Comparison of ENCODE assay signal across 35 cellular contexts in genomic region chr19:28430214-28430613, GRCh38.
"Had no signal": no experiment of that assay in that cellular context is flagged by ENCODE, and none has a peak within 500 bp of the region (broad histone marks: within the 10 kb centered on the region; RNA-seq: fewer than 3 reads in every experiment).

No MANE protein-coding gene starts in this region.

- H3K4me3 ChIP-seq: ascending aorta, cardiac muscle cell had no signal

- H3K27me3 ChIP-seq: ascending aorta, cardiac muscle cell had no signal

- ATAC-seq: activated CD4-positive, alpha-beta T cell treated with anti-CD3 and anti-CD28 coated beads for 36 hours; activated CD4-positive, CD25-positive, alpha-beta regulatory T cell treated with anti-CD3 and anti-CD28 coated beads, Interleukin-2, amount 50 U/mL, for 24 hours; activated CD8-positive, alpha-beta memory T cell treated with anti-CD3 and anti-CD28 coated beads, Interleukin-2, amount 10 ng/mL, durations not matched to agents 7 days and 5 days; activated CD8-positive, alpha-beta T cell treated with anti-CD3 and anti-CD28 coated beads, Interleukin-2, amount 10 ng/mL, durations not matched to agents 7 days and 5 days; activated naive CD8-positive, alpha-beta T cell treated with anti-CD3 and anti-CD28 coated beads, Interleukin-2, amount 50 U/mL, for 24 hours had no signal

- H3K36me3 Mint-ChIP-seq: activated CD8-positive, alpha-beta memory T cell treated with anti-CD3 and anti-CD28 coated beads, Interleukin-2, amount 10 ng/mL, durations not matched to agents 7 days and 5 days; activated naive CD4-positive, alpha-beta T cell treated with anti-CD3 and anti-CD28 coated beads, Interleukin-2, amount 10 ng/mL, durations not matched to agents 7 days and 5 days; activated naive CD4-positive, alpha-beta T cell treated with anti-CD3 and anti-CD28 coated beads, Interleukin-2, amount 50 U/mL, for 24 hours; activated naive CD8-positive, alpha-beta T cell treated with anti-CD3 and anti-CD28 coated beads, Interleukin-2, amount 10 ng/mL, durations not matched to agents 7 days and 5 days; brain had no signal

- H3K36me3 ChIP-seq: ascending aorta, cardiac muscle cell had no signal

- H3K27ac ChIP-seq: ascending aorta, cardiac muscle cell, VCaP had no signal

- H3K4me1 ChIP-seq: ascending aorta had no signal

- H3K27ac Mint-ChIP-seq: activated CD4-positive, alpha-beta memory T cell treated with anti-CD3 and anti-CD28 coated beads, Interleukin-2, amount 10 ng/mL, durations not matched to agents 7 days and 5 days; activated CD4-positive, alpha-beta T cell treated with anti-CD3 and anti-CD28 coated beads for 36 hours; activated CD8-positive, alpha-beta memory T cell treated with anti-CD3 and anti-CD28 coated beads, Interleukin-2, amount 10 ng/mL, durations not matched to agents 7 days and 5 days; activated CD8-positive, alpha-beta T cell treated with anti-CD3 and anti-CD28 coated beads, Interleukin-2, amount 10 ng/mL, durations not matched to agents 7 days and 5 days; activated naive CD4-positive, alpha-beta T cell treated with anti-CD3 and anti-CD28 coated beads, Interleukin-2, amount 10 ng/mL, durations not matched to agents 7 days and 5 days; activated naive CD4-positive, alpha-beta T cell treated with anti-CD3 and anti-CD28 coated beads, Interleukin-2, amount 50 U/mL, for 24 hours; activated naive CD8-positive, alpha-beta T cell; activated naive CD8-positive, alpha-beta T cell treated with anti-CD3 and anti-CD28 coated beads, Interleukin-2, amount 10 ng/mL, durations not matched to agents 7 days and 5 days; activated naive CD8-positive, alpha-beta T cell treated with anti-CD3 and anti-CD28 coated beads, Interleukin-2, amount 50 U/mL, for 24 hours; activated T-cell treated with anti-CD3 and anti-CD28 coated beads, Interleukin-2, amount 50 U/mL, for 24 hours; activated T-helper 2 cell treated with anti-CD3 and anti-CD28 coated beads, Interferon-gamma antibody, Interleukin-2, Interleukin-4, amounts not matched to agents 10 μg/mL and 5 μg/mL and 100 μg/mL, durations not matched to agents 14 hours and 24 hours and 36 hours; brain; T-helper 2 cell treated with Interferon-gamma antibody and Interleukin-4, amounts not matched to agents 5 μg/mL and 100 μg/mL, for 36 hours had no signal

- H3K27me3 Mint-ChIP-seq: activated CD4-positive, alpha-beta memory T cell treated with anti-CD3 and anti-CD28 coated beads, Interleukin-2, amount 10 ng/mL, durations not matched to agents 7 days and 5 days; activated CD4-positive, alpha-beta T cell treated with anti-CD3 and anti-CD28 coated beads for 36 hours; activated CD4-positive, alpha-beta T cell treated with anti-CD3 and anti-CD28 coated beads, Interleukin-2, amount 10 ng/mL, durations not matched to agents 7 days and 5 days; activated CD8-positive, alpha-beta memory T cell treated with anti-CD3 and anti-CD28 coated beads, Interleukin-2, amount 10 ng/mL, durations not matched to agents 7 days and 5 days; activated naive CD4-positive, alpha-beta T cell treated with anti-CD3 and anti-CD28 coated beads, Interleukin-2, amount 10 ng/mL, durations not matched to agents 7 days and 5 days; activated naive CD4-positive, alpha-beta T cell treated with anti-CD3 and anti-CD28 coated beads, Interleukin-2, amount 50 U/mL, for 24 hours; activated naive CD8-positive, alpha-beta T cell; activated naive CD8-positive, alpha-beta T cell treated with anti-CD3 and anti-CD28 coated beads, Interleukin-2, amount 10 ng/mL, durations not matched to agents 7 days and 5 days; activated naive CD8-positive, alpha-beta T cell treated with anti-CD3 and anti-CD28 coated beads, Interleukin-2, amount 50 U/mL, for 24 hours; central memory CD8-positive, alpha-beta T cell had no signal

- H3K4me3 Mint-ChIP-seq: activated CD4-positive, alpha-beta memory T cell treated with anti-CD3 and anti-CD28 coated beads, Interleukin-2, amount 10 ng/mL, durations not matched to agents 7 days and 5 days; activated CD4-positive, alpha-beta T cell treated with anti-CD3 and anti-CD28 coated beads for 36 hours; activated CD4-positive, alpha-beta T cell treated with anti-CD3 and anti-CD28 coated beads, Interleukin-2, amount 10 ng/mL, durations not matched to agents 7 days and 5 days; activated CD8-positive, alpha-beta memory T cell treated with anti-CD3 and anti-CD28 coated beads, Interleukin-2, amount 10 ng/mL, durations not matched to agents 7 days and 5 days; activated CD8-positive, alpha-beta T cell treated with anti-CD3 and anti-CD28 coated beads, Interleukin-2, amount 10 ng/mL, durations not matched to agents 7 days and 5 days; activated naive CD4-positive, alpha-beta T cell treated with anti-CD3 and anti-CD28 coated beads, Interleukin-2, amount 10 ng/mL, durations not matched to agents 7 days and 5 days; activated naive CD4-positive, alpha-beta T cell treated with anti-CD3 and anti-CD28 coated beads, Interleukin-2, amount 50 U/mL, for 24 hours; activated naive CD8-positive, alpha-beta T cell; activated naive CD8-positive, alpha-beta T cell treated with anti-CD3 and anti-CD28 coated beads, Interleukin-2, amount 10 ng/mL, durations not matched to agents 7 days and 5 days; activated naive CD8-positive, alpha-beta T cell treated with anti-CD3 and anti-CD28 coated beads, Interleukin-2, amount 50 U/mL, for 24 hours; activated T-cell treated with anti-CD3 and anti-CD28 coated beads, Interleukin-2, amount 50 U/mL, for 24 hours; brain; central memory CD8-positive, alpha-beta T cell; T-helper 2 cell treated with Interferon-gamma antibody and Interleukin-4, amounts not matched to agents 5 μg/mL and 100 μg/mL, for 36 hours had no signal

- H3K9me3 ChIP-seq: ascending aorta had no signal

- DNase-seq: activated CD4-positive, alpha-beta memory T cell treated with anti-CD3 and anti-CD28 coated beads, Interleukin-2, amount 10 ng/mL, durations not matched to agents 7 days and 5 days; activated CD4-positive, alpha-beta T cell treated with anti-CD3 and anti-CD28 coated beads for 1 hour; activated CD4-positive, alpha-beta T cell treated with anti-CD3 and anti-CD28 coated beads for 36 hours; activated CD4-positive, alpha-beta T cell treated with anti-CD3 and anti-CD28 coated beads for 48 hours; activated CD4-positive, alpha-beta T cell treated with anti-CD3 and anti-CD28 coated beads, Interleukin-2, amount 10 ng/mL, durations not matched to agents 7 days and 5 days; activated CD4-positive, alpha-beta T cell treated with anti-CD3 and anti-CD28 coated beads, Interleukin-2, amount 50 U/mL, for 48 hours; activated CD4-positive, CD25-positive, alpha-beta regulatory T cell; activated CD8-positive, alpha-beta memory T cell treated with anti-CD3 and anti-CD28 coated beads for 24 hours; activated CD8-positive, alpha-beta memory T cell treated with anti-CD3 and anti-CD28 coated beads, Interleukin-2, amount 10 ng/mL, durations not matched to agents 7 days and 5 days; activated CD8-positive, alpha-beta memory T cell treated with anti-CD3 and anti-CD28 coated beads, Interleukin-2, amount 50 U/mL, for 48 hours; activated CD8-positive, alpha-beta T cell treated with anti-CD3 and anti-CD28 coated beads, Interleukin-2, amount 10 ng/mL, durations not matched to agents 7 days and 5 days; activated effector memory CD4-positive, alpha-beta T cell treated with Interleukin-2 at 50 U/mL for 16 hours; activated gamma-delta T cell; activated naive CD4-positive, alpha-beta T cell treated with anti-CD3 and anti-CD28 coated beads, Interleukin-2, amount 10 ng/mL, durations not matched to agents 7 days and 5 days; activated naive CD4-positive, alpha-beta T cell treated with Interleukin-2 at 50 U/mL for 16 hours; activated naive CD8-positive, alpha-beta T cell treated with anti-CD3 and anti-CD28 coated beads, Interleukin-2, amount 10 ng/mL, durations not matched to agents 7 days and 5 days; activated naive CD8-positive, alpha-beta T cell treated with anti-CD3 and anti-CD28 coated beads, Interleukin-2, amount 50 U/mL, for 24 hours; activated T-cell treated with anti-CD3 and anti-CD28 coated beads, Interleukin-2, amount 50 U/mL, for 24 hours; activated T-cell treated with anti-CD3 and anti-CD28 coated beads, Interleukin-2, amount 50 U/mL, for 48 hours; amygdala; anterior cingulate cortex; caudate nucleus; cerebellar nuclear complex; T-helper 2 cell; T-helper 9 cell had no signal

- H3K9me3 Mint-ChIP-seq: activated T-cell treated with anti-CD3 and anti-CD28 coated beads, Interleukin-2, amount 50 U/mL, for 24 hours; T-helper 2 cell treated with Interferon-gamma antibody and Interleukin-4, amounts not matched to agents 5 μg/mL and 100 μg/mL, for 36 hours had no signal

- H3K4me1 Mint-ChIP-seq: activated CD4-positive, alpha-beta memory T cell treated with anti-CD3 and anti-CD28 coated beads, Interleukin-2, amount 10 ng/mL, durations not matched to agents 7 days and 5 days; activated CD8-positive, alpha-beta memory T cell treated with anti-CD3 and anti-CD28 coated beads, Interleukin-2, amount 10 ng/mL, durations not matched to agents 7 days and 5 days; activated naive CD4-positive, alpha-beta T cell treated with anti-CD3 and anti-CD28 coated beads, Interleukin-2, amount 10 ng/mL, durations not matched to agents 7 days and 5 days; activated naive CD8-positive, alpha-beta T cell treated with anti-CD3 and anti-CD28 coated beads, Interleukin-2, amount 10 ng/mL, durations not matched to agents 7 days and 5 days had no signal
